In genomic region chr1:27427836-27428315, GRCh38 we compare ENCODE assay signal across 10 cellular contexts. TPM values are rescaled to one million over a fixed set of nuclear protein-coding genes. Genes with fewer than 3 reads are reported as not detected.
DNase-seq lines count a peak whose midpoint lies in the region; ATAC-seq and TF ChIP-seq lines count a peak whose summit lies in the region.
"Had no signal": no experiment of that assay in that cellular context is flagged by ENCODE, and none has a peak within 500 bp of the region (broad histone marks: within the 10 kb centered on the region; RNA-seq: fewer than 3 reads in every experiment).

No MANE protein-coding gene starts in this region.

- no peak for TF ChIP-seq POLR2A in transverse colon (IDR thresholded peaks at IDR 0.05)

- CTCF ChIA-PET in activated naive CD4-positive, alpha-beta T cell treated with anti-CD3 and anti-CD28 coated beads, Interleukin-2, amount 10 ng/mL, durations not matched to agents 7 days and 5 days (lab: Charles Lee) = interaction anchor here (0.9 to 1.6 kb wide), 5 partner anchors 13 to 242 kb away, joined by 3 to 4 read pairs (median 3); no protein-coding TSS in a partner anchor

- H3K4me1 ChIP-seq in transverse colon = peaks cover 35 to 69% (median 43%) of the 10 kb centered on the region in 4 donors

- H3K27ac ChIP-seq in transverse colon = peak overlapping the region; percentile 63 to 79 (median 74)

- peaks cover 66% of the 10 kb centered on the region for H3K4me1 Mint-ChIP-seq in activated naive CD4-positive, alpha-beta T cell treated with anti-CD3 and anti-CD28 coated beads, Interleukin-2, amount 10 ng/mL, durations not matched to agents 7 days and 5 days
- peaks cover 54 to 81% (median 65%) of the 10 kb centered on the region in 3 donors for H3K4me1 Mint-ChIP-seq in naive B cell

- H3K4me3 Mint-ChIP-seq in activated naive CD4-positive, alpha-beta T cell treated with anti-CD3 and anti-CD28 coated beads, Interleukin-2, amount 10 ng/mL, durations not matched to agents 7 days and 5 days = peak overlapping the region; percentile 59
- peak overlapping the region; percentile 57 to 86 (median 76) for H3K4me3 Mint-ChIP-seq in naive B cell

- ATAC-seq in naive B cell (ENCODE audit: low read depth in 2 of 2) (no peak), GM21526 (IDR thresholded peaks at IDR 0.05; ENCODE audit: low FRiP score, unreplicated experiment) (no peak), GM18868 (IDR thresholded peaks at IDR 0.05; ENCODE audit: unreplicated experiment) (no peak)

- H3K27me3 Mint-ChIP-seq in activated naive CD4-positive, alpha-beta T cell treated with anti-CD3 and anti-CD28 coated beads, Interleukin-2, amount 10 ng/mL, durations not matched to agents 7 days and 5 days = no peaks in the 10 kb centered on the region
- H3K27me3 Mint-ChIP-seq in naive B cell = no peaks in the 10 kb centered on the region

- H3K27me3 ChIP-seq in transverse colon = no peaks in the 10 kb centered on the region

- TF ChIP-seq CTCF in transverse colon (IDR thresholded peaks at IDR 0.05) = no peak

- no peak for TF ChIP-seq EP300 in transverse colon (IDR thresholded peaks at IDR 0.05; ENCODE audit: low read depth)

- DNase-seq in activated naive CD4-positive, alpha-beta T cell treated with anti-CD3 and anti-CD28 coated beads, Interleukin-2, amount 10 ng/mL, durations not matched to agents 7 days and 5 days = no peak
- no peak for DNase-seq in activated naive CD4-positive, alpha-beta T cell treated with Interleukin-2 at 50 U/mL for 16 hours
- DNase-seq in dermis blood vessel endothelial cell (peak; percentile 12), naive B cell (no peak), transverse colon (no peak), NCI-H526 (lab: John Stamatoyannopoulos, UW) (no peak)
- DNase-seq: activated gamma-delta T cell treated with Interleukin-2 at 50 U/mL for 16 hours had no signal

- in situ Hi-C loops in transverse colon (cut with MboI; ENCODE audit: low pct_ligation_motif_present in 1 of 4, low pct_unique_long_range_greater_than_20kb in 1 of 4, low sequenced_read_pairs in 3 of 4) = no loop called here

- H3K9me3 ChIP-seq in transverse colon = no peaks in the 10 kb centered on the region

- H3K27ac Mint-ChIP-seq in activated naive CD4-positive, alpha-beta T cell treated with anti-CD3 and anti-CD28 coated beads, Interleukin-2, amount 10 ng/mL, durations not matched to agents 7 days and 5 days = peak overlapping the region; percentile 50
- H3K27ac Mint-ChIP-seq in naive B cell = peak overlapping the region; percentile 86 to 98 (median 94)

- H3K36me3 ChIP-seq in transverse colon = peaks cover 0 to 7% (median 0%) of the 10 kb centered on the region in 4 donors

- no peaks in the 10 kb centered on the region for H3K9me3 Mint-ChIP-seq in activated naive CD4-positive, alpha-beta T cell treated with anti-CD3 and anti-CD28 coated beads, Interleukin-2, amount 10 ng/mL, durations not matched to agents 7 days and 5 days
- no peaks in the 10 kb centered on the region for H3K9me3 Mint-ChIP-seq in naive B cell

- H3K36me3 Mint-ChIP-seq in activated naive CD4-positive, alpha-beta T cell treated with anti-CD3 and anti-CD28 coated beads, Interleukin-2, amount 10 ng/mL, durations not matched to agents 7 days and 5 days = peaks cover 33% of the 10 kb centered on the region
- peaks cover 4 to 7% of the 10 kb centered on the region in 2 donors for H3K36me3 Mint-ChIP-seq in naive B cell

- peak overlapping the region in 1 of 4 donors; percentile 22 for H3K4me3 ChIP-seq in transverse colon

- intact Hi-C loops in transverse colon (cut with DNase I; ENCODE audit: low total_unique reads) = no loop called here

- WGBS in transverse colon (ENCODE audit: low coverage in 1 of 2), 2 donors = 78% methylated on average over 2 of the region's 2 CpGs; no CpG with 5 or more reads in 1 of the 2 donors

RNA-seq across cellular contexts. Expression of gene GPR3, which starts 35.5 kb away (rescaled TPM):
- total RNA-seq in dermis blood vessel endothelial cell = 0.42 and 0.51 TPM in 2 replicates
- polyA plus RNA-seq in naive B cell (ENCODE audit: low read depth in 6 of 6) = under 1 TPM in 4 of 6 donors, not detected in 2; 0.12 to 0.64 (median 0.35) TPM
- not detected for total RNA-seq in transverse colon

RNA-seq across cellular contexts. Expression of gene CD164L2, which starts 44.7 kb away (rescaled TPM):
- total RNA-seq in dermis blood vessel endothelial cell = not detected in 2 replicates
- polyA plus RNA-seq in naive B cell (ENCODE audit: low read depth in 6 of 6) = not detected
- not detected for total RNA-seq in transverse colon
- total RNA-seq: glomerular endothelial cell had no signal

RNA-seq across cellular contexts. Expression of gene FCN3, which starts 53.3 kb away (rescaled TPM):
- total RNA-seq in dermis blood vessel endothelial cell (0.09 TPM in 1 of 2 replicates, not detected in the other), transverse colon (1 to 10 TPM in 2 of 4 donors, not detected in 2; 1.2 to 1.9 TPM)
- polyA plus RNA-seq in naive B cell (ENCODE audit: low read depth in 6 of 6) = not detected
- total RNA-seq: glomerular endothelial cell had no signal
